ENCODE assay signal across 8 cellular contexts in genomic region chr11:6612008-6612815, GRCh38. TPM values are rescaled to one million over a fixed set of nuclear protein-coding genes. Genes with fewer than 3 reads are reported as not detected.
DNase-seq lines count a peak whose midpoint lies in the region; ATAC-seq, FAIRE-seq and TF ChIP-seq lines count a peak whose summit lies in the region.

Gene TAF10, minus strand, starts transcription at chr11:6612216. Its CDS starts 27 bp downstream, at chr11:6612189.

- H3K36me3 Mint-ChIP-seq in astrocyte (ENCODE audit: low read depth, unreplicated experiment) = peaks cover 33% of the 10 kb centered on the region

- TF ChIP-seq CTCF in astrocyte (IDR thresholded peaks at IDR 0.05; ENCODE audit: insufficient read depth, low read depth, low read length) = no peak
- no peak for TF ChIP-seq CTCF in vagina (IDR thresholded peaks at IDR 0.05)

- H3K4me3 ChIP-seq in astrocyte (ENCODE audit: insufficient read depth, low read depth, low read length) (peak within 1 kb of the TSS; percentile 70), right cardiac atrium (ENCODE audit: low read length) (peak within 1 kb of the TSS; percentile 91), rectal smooth muscle tissue (ENCODE audit: low read length) (peak within 1 kb of the TSS; percentile 73), vagina (peak within 1 kb of the TSS; percentile 82 to 86)

- H3K27me3 Mint-ChIP-seq in astrocyte (ENCODE audit: low read depth, unreplicated experiment) = no peaks in the 10 kb centered on the region

- H3K4me1 Mint-ChIP-seq in astrocyte (ENCODE audit: low read depth, unreplicated experiment) = peaks cover 39% of the 10 kb centered on the region

- H3K9me3 Mint-ChIP-seq in astrocyte (ENCODE audit: unreplicated experiment) = no peaks in the 10 kb centered on the region

- H3K27ac ChIP-seq in astrocyte (ENCODE audit: low read depth, low read length) (peak within 1 kb of the TSS; percentile 84), right cardiac atrium (ENCODE audit: low read length) (peak within 1 kb of the TSS; percentile 98), rectal smooth muscle tissue (ENCODE audit: low read depth, low read length) (peak within 1 kb of the TSS; percentile 99), vagina (peak within 1 kb of the TSS; percentile 95)

- H3K36me3 ChIP-seq in astrocyte (ENCODE audit: insufficient read depth, low read length) = peaks cover 38% of the 10 kb centered on the region
- peaks cover 42% of the 10 kb centered on the region for H3K36me3 ChIP-seq in rectal smooth muscle tissue (ENCODE audit: control insufficient read depth, insufficient read depth, low read length)
- H3K36me3 ChIP-seq in vagina = peaks cover 0 to 37% of the 10 kb centered on the region in 2 donors

- peak; percentile 60 for ATAC-seq in GM18508 (IDR thresholded peaks at IDR 0.05; ENCODE audit: insufficient read depth, unreplicated experiment)
- peak; percentile 86 for ATAC-seq in HG02981 (IDR thresholded peaks at IDR 0.05; ENCODE audit: unreplicated experiment)
- ATAC-seq in right cardiac atrium = peak; percentile 95

- H3K27ac Mint-ChIP-seq in astrocyte (ENCODE audit: unreplicated experiment) = peak within 1 kb of the TSS; percentile 88

- H3K9me3 ChIP-seq in astrocyte (ENCODE audit: insufficient read depth, low read depth, low read length) = no peaks in the 10 kb centered on the region
- H3K9me3 ChIP-seq in right cardiac atrium (ENCODE audit: control insufficient read depth, low read length) = no peaks in the 10 kb centered on the region
- no peaks in the 10 kb centered on the region for H3K9me3 ChIP-seq in vagina

- peaks cover 51% of the 10 kb centered on the region for H3K79me2 ChIP-seq in astrocyte (ENCODE audit: insufficient read depth, low read length)

- DNase-seq in NCI-H2029 treated with DMSO at 0.1 percent for 48 hours (lab: John Stamatoyannopoulos, UW) (peak; percentile 87), T-helper 22 cell (ENCODE audit: low read depth) (peak; percentile 94), astrocyte (ENCODE audit: low read depth) (peak; percentile 90), right cardiac atrium (peak; percentile 99 to 100 (median 99)), vagina (ENCODE audit: extremely low spot score in 2 of 2) (peak; percentile 97)

- WGBS in right cardiac atrium = under 1% methylated on average over 74 of the region's 74 CpGs

- H3K4me3 Mint-ChIP-seq in astrocyte (ENCODE audit: unreplicated experiment) = peak within 1 kb of the TSS; percentile 90

- peak within 1 kb of the TSS; percentile 89 for H3K4me2 ChIP-seq in astrocyte (ENCODE audit: low read length)

- H3K27me3 ChIP-seq in astrocyte (ENCODE audit: insufficient read depth, low read length) (no peaks in the 10 kb centered on the region), right cardiac atrium (ENCODE audit: control insufficient read depth, insufficient read depth) (no peaks in the 10 kb centered on the region), rectal smooth muscle tissue (ENCODE audit: control insufficient read depth, insufficient read depth, low read length) (no peaks in the 10 kb centered on the region), vagina (no peaks in the 10 kb centered on the region)

- peak; percentile 29 for FAIRE-seq in astrocyte (lab: Jason Lieb, UNC)

- peaks cover 52% of the 10 kb centered on the region for H3K4me1 ChIP-seq in astrocyte (ENCODE audit: insufficient read depth, low read length)
- peaks cover 6% of the 10 kb centered on the region for H3K4me1 ChIP-seq in right cardiac atrium (ENCODE audit: control insufficient read depth, insufficient read depth, low read length)
- peaks cover 41% of the 10 kb centered on the region for H3K4me1 ChIP-seq in rectal smooth muscle tissue (ENCODE audit: control insufficient read depth, insufficient read depth, low read length)
- H3K4me1 ChIP-seq in vagina = peaks cover 33% of the 10 kb centered on the region

- peak within 1 kb of the TSS; percentile 69 for H2AFZ ChIP-seq in astrocyte (ENCODE audit: low read depth, low read length)

- intact Hi-C loops in right cardiac atrium (cut with DNase I) = loop anchor here in 3 of 4 donors (2.0 to 5.0 kb wide), 2 partner anchors 70 to 71 kb away; partner anchors contain the start of gene MRPL17 (in 3 of the 3)
- intact Hi-C loops in vagina (cut with DNase I) = no loop called here

- H4K20me1 ChIP-seq in astrocyte (ENCODE audit: insufficient read depth, low read length) = peaks cover 13% of the 10 kb centered on the region

- peak in 1 of 2 donors; percentile 95 for TF ChIP-seq POLR2A in vagina (IDR thresholded peaks at IDR 0.05)

- H3K9ac ChIP-seq in astrocyte (ENCODE audit: low read length) = peak within 1 kb of the TSS; percentile 84
- peak within 1 kb of the TSS; percentile 69 for H3K9ac ChIP-seq in rectal smooth muscle tissue (ENCODE audit: low read length)

RNA-seq across cellular contexts. Expression of gene TAF10, which starts in this region (rescaled TPM):
- 111 and 113 TPM in 2 replicates for total RNA-seq in astrocyte
- total RNA-seq in right cardiac atrium = 100 to 1,000 TPM in 2 of 4 donors, 10 to 100 TPM in 2; 96.9 to 115 (median 99.1) TPM
- polyA plus RNA-seq in right cardiac atrium = 100 TPM
- total RNA-seq in vagina = 48.1 TPM

Comparison
In these comparisons a context has a peak if more than half of its experiments do, and no peak if none do; other contexts are left out.
1. Peak in every context shown above with its lines: DNase-seq, ATAC-seq, H3K4me3 ChIP-seq and H3K27ac ChIP-seq.